8 cellular contexts compared by ENCODE assay signal in the genomic region with DNA sequence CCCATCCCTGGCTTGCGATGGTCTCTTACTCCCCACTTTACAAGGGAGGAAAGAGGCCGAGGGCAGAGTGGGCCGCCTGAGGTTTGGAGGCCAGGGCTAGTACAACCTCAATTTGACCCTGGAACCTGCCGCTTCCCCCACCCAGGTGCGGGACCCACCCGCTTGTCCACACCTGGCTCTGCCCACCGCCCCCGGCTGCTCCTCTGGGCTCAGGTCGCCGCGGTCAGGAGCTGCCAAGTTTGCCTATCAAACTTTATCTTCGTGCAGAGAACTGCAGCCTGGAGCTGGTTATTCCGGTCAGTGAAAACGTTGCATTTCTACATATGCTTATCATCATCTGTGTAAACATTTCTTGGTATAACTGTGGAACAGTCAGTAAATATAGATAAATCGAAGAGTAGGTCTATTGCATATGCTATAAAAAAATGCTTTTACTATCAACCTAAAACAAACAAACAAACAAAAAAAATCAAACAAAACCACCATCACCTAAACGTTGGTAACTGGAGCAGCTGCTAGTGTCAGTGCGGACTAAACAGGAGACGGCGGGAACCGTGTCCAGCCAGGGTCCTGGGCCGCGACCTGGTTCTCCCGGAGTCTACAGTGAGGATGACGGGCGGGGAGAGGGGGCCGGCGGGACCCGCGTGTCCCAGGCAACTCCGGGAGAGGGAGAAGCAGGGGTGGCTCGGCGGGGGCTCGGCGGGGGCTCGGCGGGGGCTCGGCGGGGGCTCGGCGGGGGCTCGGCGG. TPM values are rescaled to one million over a fixed set of nuclear protein-coding genes. Genes with fewer than 3 reads are reported as not detected.
DNase-seq lines count a peak whose midpoint lies in the region; ATAC-seq and TF ChIP-seq lines count a peak whose summit lies in the region.

No MANE protein-coding gene starts in this region.

- H3K4me1 ChIP-seq in mammary epithelial cell (ENCODE audit: insufficient read depth, low read length) (peaks cover 27% of the 10 kb centered on the region), subcutaneous abdominal adipose tissue (ENCODE audit: control insufficient read depth in 5 of 5, insufficient read depth in 5 of 5, low read length in 5 of 5) (peaks cover 3 to 28% (median 23%) of the 10 kb centered on the region in 5 donors)

- 21% methylated on average over 18 of the region's 42 CpGs for WGBS in mammary epithelial cell (ENCODE audit: low coverage, missing lambda C conversion rate)

- DNase-seq in GM10266 (ENCODE audit: extremely low spot score) (peak; percentile 60), NCI-H345 (lab: John Stamatoyannopoulos, UW) (peak; percentile 60), mammary epithelial cell (no peak), GDM1 (lab: John Stamatoyannopoulos, UW) (no peak), cerebellar nuclear complex (lab: John Stamatoyannopoulos, UW) (no peak)

- dilution Hi-C loops in mammary epithelial cell (cut with HindIII; ENCODE audit: low sequenced_read_pairs) = no loop called here

- H3K4me3 ChIP-seq in mammary epithelial cell (replicated peaks in 1 of 3; ENCODE audit: insufficient read depth in 1 of 3, low read depth in 2 of 3, low read length in 3 of 3) (peak overlapping the region; percentile 27 to 92 (median 57)), subcutaneous abdominal adipose tissue (ENCODE audit: low read depth in 1 of 5, low read length in 5 of 5) (peak overlapping the region; percentile 60 to 91 (median 62))

- H3K27me3 ChIP-seq in mammary epithelial cell (ENCODE audit: insufficient read depth, low read length) = no peaks in the 10 kb centered on the region
- no peaks in the 10 kb centered on the region for H3K27me3 ChIP-seq in layer of hippocampus (ENCODE audit: control insufficient read depth, insufficient read depth, low read length)
- H3K27me3 ChIP-seq in subcutaneous abdominal adipose tissue (ENCODE audit: control insufficient read depth in 5 of 5, insufficient read depth in 4 of 5, low read length in 5 of 5) = no peaks in the 10 kb centered on the region

- H4K20me1 ChIP-seq in mammary epithelial cell (ENCODE audit: insufficient read depth, low read length) = no peaks in the 10 kb centered on the region

- no peaks in the 10 kb centered on the region for H3K9me3 ChIP-seq in mammary epithelial cell (replicated peaks; ENCODE audit: insufficient read depth, low read length)
- no peaks in the 10 kb centered on the region for H3K9me3 ChIP-seq in subcutaneous abdominal adipose tissue (ENCODE audit: control insufficient read depth in 5 of 5, low read length in 5 of 5)

- no TSS peak for BruUV-seq in mammary epithelial cell (replicated peaks; lab: Mats Ljungman, UMichigan)

- in situ Hi-C loops in mammary epithelial cell (cut with MboI; ENCODE audit: low sequenced_read_pairs in 2 of 2) = no loop called here

- intact Hi-C loops in mammary epithelial cell (cut with micrococcal nuclease) = no loop called here

- peaks cover 40% of the 10 kb centered on the region for H3K79me2 ChIP-seq in mammary epithelial cell (ENCODE audit: insufficient read depth, low read length)

- H3K4me2 ChIP-seq in mammary epithelial cell (ENCODE audit: insufficient read depth, low read depth, low read length) = peak overlapping the region; percentile 90

- H3K27ac ChIP-seq in mammary epithelial cell (ENCODE audit: insufficient read depth, low read depth, low read length) = no peak overlapping the region
- H3K27ac ChIP-seq in layer of hippocampus (ENCODE audit: low read depth, low read length) = peak overlapping the region; percentile 83
- H3K27ac ChIP-seq in subcutaneous abdominal adipose tissue (ENCODE audit: low read depth, low read length) = no peak overlapping the region

- H3K36me3 ChIP-seq in mammary epithelial cell (ENCODE audit: insufficient read depth, low read length) (no peaks in the 10 kb centered on the region), subcutaneous abdominal adipose tissue (ENCODE audit: control insufficient read depth in 5 of 5, insufficient read depth in 5 of 5, low read length in 5 of 5) (no peaks in the 10 kb centered on the region)

- H3K9ac ChIP-seq in mammary epithelial cell (ENCODE audit: insufficient read depth, low read length) (no peak overlapping the region), subcutaneous abdominal adipose tissue (ENCODE audit: low read length in 5 of 5) (peak overlapping the region in 2 of 5 donors; percentile 4 to 24)

- H2AFZ ChIP-seq in mammary epithelial cell (ENCODE audit: low read depth, low read length) = peak overlapping the region; percentile 20

- TF ChIP-seq CTCF in GM10266 (IDR thresholded peaks at IDR 0.05; ENCODE audit: control insufficient read depth, insufficient read depth, low read depth, missing control alignments) = no peak
- TF ChIP-seq CTCF in mammary epithelial cell (conservative IDR thresholded peaks at IDR 0.05 in 1 of 2, IDR thresholded peaks at IDR 0.05 in 1 of 2; ENCODE audit: extremely low read depth in 1 of 2, insufficient read depth in 1 of 2, low read depth in 1 of 2, low read length in 2 of 2) = no peak

- CTCF ChIA-PET in mammary epithelial cell (lab: Charles Lee; ENCODE audit: low non-redundant PET) = no interaction called here

- ATAC-seq in GM21717 (IDR thresholded peaks at IDR 0.05; ENCODE audit: unreplicated experiment) = no peak

RNA-seq across cellular contexts. Expression of a gene that starts 0.9 kb away (rescaled TPM):
- total RNA-seq in mammary epithelial cell = 10 to 100 TPM; 42.5 to 82.9 TPM
- polyA plus RNA-seq in mammary epithelial cell = 17.2 TPM
- polyA minus RNA-seq in mammary epithelial cell = 26.9 TPM

Comparison
In these comparisons a context has a peak if more than half of its experiments do, and no peak if none do; other contexts are left out.
1. DNase-seq: peak in GM10266 (single experiment) and NCI-H345 (single experiment); none in mammary epithelial cell (single experiment), GDM1 (single experiment) and cerebellar nuclear complex (0 of 2).